In the genomic region with DNA sequence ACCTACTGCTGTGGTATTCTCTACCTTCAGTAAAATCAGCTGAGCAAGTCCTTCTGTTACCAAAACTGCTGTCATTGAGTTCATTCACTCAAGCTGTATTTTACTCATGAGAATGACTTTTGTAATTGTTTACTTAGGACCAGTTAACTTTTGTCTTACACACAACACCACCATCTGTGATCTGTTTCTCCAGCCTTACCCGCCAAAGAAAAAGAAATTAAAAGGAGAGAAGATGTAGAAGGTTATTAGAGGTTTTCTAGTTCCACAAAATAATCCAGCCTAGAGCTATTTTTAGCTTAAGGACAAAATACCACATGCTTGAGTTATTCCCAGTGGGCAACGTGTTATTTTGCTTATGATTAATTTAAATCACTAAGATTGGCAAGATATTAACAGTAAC, we compare ENCODE assay signal across 2 cellular contexts.
TF ChIP-seq lines count a peak whose summit lies in the region.

No MANE protein-coding gene starts in this region.

TF ChIP-seq in IMR-90, 13 proteins besides CTCF, POLR2A, EP300 and RAD21:
- no peak for TF ChIP-seq CEBPB (IDR thresholded peaks at IDR 0.05; ENCODE audit: low read depth, low read length)

TF ChIP-seq in GM12891, 5 proteins besides CTCF, POLR2A, EP300 and RAD21:
- TF ChIP-seq SPI1 (IDR thresholded peaks at IDR 0.05; ENCODE audit: low read depth, low read length) (no peak), TAF1 (IDR thresholded peaks at IDR 0.05; ENCODE audit: low read depth, low read length) (no peak), PAX5 (IDR thresholded peaks at IDR 0.05; ENCODE audit: insufficient read depth, low read length, severe bottlenecking) (no peak), POLR2AphosphoS5 (IDR thresholded peaks at IDR 0.05; ENCODE audit: low read depth, low read length) (no peak), POU2F2 (IDR thresholded peaks at IDR 0.05; ENCODE audit: low read depth, low read length) (no peak)
